Comparison of ENCODE assay signal across 17 cellular contexts in genomic region chr7:17493451-17493850, GRCh38.
"Had no signal": no experiment of that assay in that cellular context is flagged by ENCODE, and none has a peak within 500 bp of the region (broad histone marks: within the 10 kb centered on the region; RNA-seq: fewer than 3 reads in every experiment).

No MANE protein-coding gene starts in this region.

- H3K27ac Mint-ChIP-seq: activated CD4-positive, alpha-beta T cell treated with anti-CD3 and anti-CD28 coated beads, Interleukin-2, amount 10 ng/mL, durations not matched to agents 24 days and 14 days; activated CD8-positive, alpha-beta T cell treated with anti-CD3 and anti-CD28 coated beads, Interleukin-2, amount 10 ng/mL, durations not matched to agents 7 days and 5 days; activated naive CD8-positive, alpha-beta T cell treated with anti-CD3 and anti-CD28 coated beads for 36 hours; mesothelial cell of epicardium; stimulated activated naive CD8-positive, alpha-beta T cell treated with anti-CD3 and anti-CD28 coated beads, Interleukin-15, Interleukin-2, amounts not matched to agents 100 ng/mL and 50 ng/mL, for 24 hours; T-helper 2 cell treated with Interferon-gamma antibody and Interleukin-4, amounts not matched to agents 5 μg/mL and 100 μg/mL, for 36 hours had no signal

- DNase-seq: activated CD4-positive, alpha-beta T cell treated with anti-CD3 and anti-CD28 coated beads, Interleukin-2, amount 10 ng/mL, durations not matched to agents 24 days and 14 days; activated CD4-positive, CD25-positive, alpha-beta regulatory T cell; activated CD8-positive, alpha-beta memory T cell treated with anti-CD3 and anti-CD28 coated beads, Interleukin-2, amount 50 U/mL, for 4 hours; activated CD8-positive, alpha-beta T cell treated with anti-CD3 and anti-CD28 coated beads, Interleukin-2, amount 10 ng/mL, durations not matched to agents 7 days and 5 days; activated naive CD8-positive, alpha-beta T cell treated with anti-CD3 and anti-CD28 coated beads for 36 hours; anterior cingulate cortex; brain microvascular endothelial cell; dorsolateral prefrontal cortex; foreskin melanocyte; left colon; lower lobe of right lung; right cardiac atrium; upper lobe of left lung had no signal

- H3K4me3 ChIP-seq: dorsolateral prefrontal cortex, lower lobe of right lung, prostate gland, upper lobe of left lung had no signal

- H3K9me3 ChIP-seq: lower lobe of right lung, prostate gland, upper lobe of left lung had no signal

- H3K36me3 Mint-ChIP-seq: activated naive CD8-positive, alpha-beta T cell treated with anti-CD3 and anti-CD28 coated beads for 36 hours; mesothelial cell of epicardium had no signal

- H3K9me3 Mint-ChIP-seq: activated naive CD8-positive, alpha-beta T cell treated with anti-CD3 and anti-CD28 coated beads for 36 hours; mesothelial cell of epicardium; stimulated activated naive CD8-positive, alpha-beta T cell treated with anti-CD3 and anti-CD28 coated beads, Interleukin-15, Interleukin-2, amounts not matched to agents 100 ng/mL and 50 ng/mL, for 24 hours; T-helper 2 cell treated with Interferon-gamma antibody and Interleukin-4, amounts not matched to agents 5 μg/mL and 100 μg/mL, for 36 hours had no signal

- H3K27me3 Mint-ChIP-seq: activated naive CD8-positive, alpha-beta T cell treated with anti-CD3 and anti-CD28 coated beads for 36 hours had no signal

- H3K4me1 ChIP-seq: lower lobe of right lung, prostate gland, upper lobe of left lung had no signal

- H3K36me3 ChIP-seq: brain microvascular endothelial cell, lower lobe of right lung, prostate gland, upper lobe of left lung had no signal

- H3K27ac ChIP-seq: brain microvascular endothelial cell, dorsolateral prefrontal cortex, lower lobe of right lung, prostate gland, upper lobe of left lung had no signal

- H3K27me3 ChIP-seq: brain microvascular endothelial cell, dorsolateral prefrontal cortex, upper lobe of left lung had no signal

- H3K4me3 Mint-ChIP-seq: activated CD4-positive, alpha-beta T cell treated with anti-CD3 and anti-CD28 coated beads, Interleukin-2, amount 10 ng/mL, durations not matched to agents 24 days and 14 days; activated CD8-positive, alpha-beta T cell treated with anti-CD3 and anti-CD28 coated beads, Interleukin-2, amount 10 ng/mL, durations not matched to agents 7 days and 5 days; activated naive CD8-positive, alpha-beta T cell treated with anti-CD3 and anti-CD28 coated beads for 36 hours; mesothelial cell of epicardium; stimulated activated naive CD8-positive, alpha-beta T cell treated with anti-CD3 and anti-CD28 coated beads, Interleukin-15, Interleukin-2, amounts not matched to agents 100 ng/mL and 50 ng/mL, for 24 hours; T-helper 2 cell treated with Interferon-gamma antibody and Interleukin-4, amounts not matched to agents 5 μg/mL and 100 μg/mL, for 36 hours had no signal
